Comparison of ENCODE assay signal across 19 cellular contexts in the genomic region with DNA sequence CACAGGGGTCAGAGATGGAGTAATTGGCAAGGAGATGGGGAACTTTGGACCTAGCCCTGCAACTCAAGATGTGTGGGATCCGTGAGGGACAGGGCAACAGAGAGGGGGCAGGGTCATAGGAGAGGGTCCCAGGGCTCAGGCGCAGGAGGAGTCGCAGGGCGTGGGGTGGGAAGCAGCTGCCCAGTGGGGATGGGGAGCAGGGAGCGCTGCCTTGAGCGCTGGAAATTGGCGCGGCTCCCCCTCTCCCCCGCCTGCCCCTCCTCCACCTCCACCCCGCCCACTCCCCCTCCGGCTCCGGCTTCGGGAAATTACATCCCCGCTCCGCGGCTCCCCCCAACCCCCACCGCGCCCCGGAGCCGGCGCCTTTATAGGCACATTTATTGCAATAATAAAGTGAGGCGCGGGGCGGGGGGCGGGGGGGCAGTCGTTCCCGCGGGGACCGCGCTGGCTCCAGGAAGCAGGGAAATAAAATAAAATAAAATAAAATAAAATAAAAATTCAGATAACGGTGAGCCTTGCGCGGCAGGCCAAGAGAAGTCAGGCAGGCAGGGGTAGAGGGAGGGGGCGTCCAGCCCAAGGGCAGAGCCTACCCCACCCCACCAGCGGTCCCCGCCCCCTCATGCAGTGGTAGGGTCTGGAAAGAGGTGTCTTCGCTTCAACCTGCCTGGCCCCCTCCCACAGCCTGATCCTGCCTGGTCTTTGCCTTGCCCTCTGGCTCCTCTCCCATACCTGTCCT. TPM values are rescaled to one million over a fixed set of nuclear protein-coding genes. Genes with fewer than 3 reads are reported as not detected.
DNase-seq lines count a peak whose midpoint lies in the region; ATAC-seq, FAIRE-seq and TF ChIP-seq lines count a peak whose summit lies in the region.
"Had no signal": no experiment of that assay in that cellular context is flagged by ENCODE, and none has a peak within 500 bp of the region (broad histone marks: within the 10 kb centered on the region; RNA-seq: fewer than 3 reads in every experiment).

No MANE protein-coding gene starts in this region.

- no peaks in the 10 kb centered on the region for H3K79me2 ChIP-seq in GM23338 (replicated peaks; ENCODE audit: insufficient read depth)

- H3K4me1 ChIP-seq in GM23338 (ENCODE audit: insufficient read depth), result peaks cover 54% of the 10 kb centered on the region
- no peaks in the 10 kb centered on the region for H3K4me1 ChIP-seq in small intestine (ENCODE audit: control insufficient read depth in 2 of 2, insufficient read depth in 1 of 2, low read depth in 1 of 2, low read length in 1 of 2)

- H3K36me3 ChIP-seq in GM23338 (ENCODE audit: insufficient read depth) (no peaks in the 10 kb centered on the region), small intestine (ENCODE audit: control insufficient read depth in 2 of 2, insufficient read depth in 2 of 2, low read length in 2 of 2) (no peaks in the 10 kb centered on the region)

- H3K9me2 ChIP-seq in GM23338 (ENCODE audit: insufficient read depth), result no peaks in the 10 kb centered on the region

- ATAC-seq in GM23338, result no peak
- no peak for ATAC-seq in HG03175 (IDR thresholded peaks at IDR 0.05; ENCODE audit: unreplicated experiment)
- ATAC-seq: left cardiac atrium; naive thymus-derived CD8-positive, alpha-beta T cell had no signal

- H3K4me3 ChIP-seq in GM23338 (peak overlapping the region; percentile 43), small intestine (ENCODE audit: low read depth in 1 of 2, low read length in 2 of 2) (no peak overlapping the region)
- H3K4me3 ChIP-seq: coronary artery had no signal

- H3K27ac ChIP-seq in GM23338 (ENCODE audit: low read depth) (no peak overlapping the region), small intestine (ENCODE audit: low read depth in 1 of 2, low read length in 1 of 2) (no peak overlapping the region)
- H3K27ac ChIP-seq: C4-2B, coronary artery had no signal

- H3K27me3 Mint-ChIP-seq in GM23338 (ENCODE audit: insufficient read depth, low read depth, poor library complexity) (peaks cover 92% of the 10 kb centered on the region), glutamatergic neuron (ENCODE audit: unreplicated experiment) (peaks cover 48% of the 10 kb centered on the region), neural crest cell (ENCODE audit: low read depth) (peaks cover 91% of the 10 kb centered on the region)

- H3K36me3 Mint-ChIP-seq in GM23338 (ENCODE audit: low read depth), result no peaks in the 10 kb centered on the region; the same call in 2 of the 3 replicates
- no peaks in the 10 kb centered on the region for H3K36me3 Mint-ChIP-seq in glutamatergic neuron (ENCODE audit: unreplicated experiment)
- no peaks in the 10 kb centered on the region for H3K36me3 Mint-ChIP-seq in neural crest cell (ENCODE audit: low read depth)

- H3K4me2 ChIP-seq in GM23338, result peak overlapping the region; percentile 76

- H3K27ac Mint-ChIP-seq in GM23338, result no peak overlapping the region
- H3K27ac Mint-ChIP-seq in glutamatergic neuron (ENCODE audit: unreplicated experiment), result peak overlapping the region; percentile 3
- H3K27ac Mint-ChIP-seq in neural crest cell (ENCODE audit: unreplicated experiment), result no peak overlapping the region
- H3K27ac Mint-ChIP-seq: HFFc6; T-helper 2 cell treated with Interferon-gamma antibody and Interleukin-4, amounts not matched to agents 5 μg/mL and 100 μg/mL, for 36 hours had no signal

- WGBS in small intestine, 3 donors, result 2 to 4% (median 3%) methylated on average over 35 to 37 of the region's 37 CpGs

- H4K20me1 ChIP-seq in GM23338 (replicated peaks; ENCODE audit: insufficient read depth), result peaks cover 7% of the 10 kb centered on the region; the same call in 1 of the 2 replicates

- TF ChIP-seq CTCF in GM23338 (conservative IDR thresholded peaks at IDR 0.05; ENCODE audit: low read depth in 2 of 2), result no peak
- TF ChIP-seq CTCF in glutamatergic neuron (IDR thresholded peaks at IDR 0.05; ENCODE audit: partially characterized antibody, unreplicated experiment), result no peak
- no peak for TF ChIP-seq CTCF in neural crest cell (conservative IDR thresholded peaks at IDR 0.05)

- DNase-seq in GM23338 (ENCODE audit: low spot score), result peak; percentile 44
- DNase-seq in NCI-H2227 (lab: John Stamatoyannopoulos, UW; ENCODE audit: unreplicated experiment), result peak; percentile 14
- no peak for DNase-seq in glutamatergic neuron
- no peak for DNase-seq in neural crest cell (ENCODE audit: low read depth, low spot score)
- DNase-seq in Ammon's horn (ENCODE audit: low spot score), result no peak
- DNase-seq in small intestine, result no peak
- DNase-seq: activated CD8-positive, alpha-beta memory T cell treated with anti-CD3 and anti-CD28 coated beads, Interleukin-2, amount 50 U/mL, for 4 hours; activated effector memory CD4-positive, alpha-beta T cell treated with Interleukin-2 at 50 U/mL for 16 hours; HFFc6; left cardiac atrium; MV-4-11; naive thymus-derived CD8-positive, alpha-beta T cell; NCI-H1930; NCI-H446 had no signal

- H3K4me1 Mint-ChIP-seq in GM23338 (peaks cover 65% of the 10 kb centered on the region), glutamatergic neuron (ENCODE audit: low read depth, unreplicated experiment) (peaks cover 50% of the 10 kb centered on the region), neural crest cell (peaks cover 51% of the 10 kb centered on the region)

- no peak for FAIRE-seq in small intestine (lab: Jason Lieb, UNC)
- FAIRE-seq: G401.6 had no signal

- H3K4me3 Mint-ChIP-seq in GM23338, result peak overlapping the region; percentile 66
- H3K4me3 Mint-ChIP-seq in glutamatergic neuron (ENCODE audit: unreplicated experiment), result peak overlapping the region; percentile 92
- peak overlapping the region; percentile 47 for H3K4me3 Mint-ChIP-seq in neural crest cell
- H3K4me3 Mint-ChIP-seq: HFFc6; T-helper 2 cell treated with Interferon-gamma antibody and Interleukin-4, amounts not matched to agents 5 μg/mL and 100 μg/mL, for 36 hours had no signal

- H3K27me3 ChIP-seq in GM23338 (ENCODE audit: insufficient read depth) (peaks cover 99% of the 10 kb centered on the region), small intestine (ENCODE audit: control insufficient read depth in 2 of 2, insufficient read depth in 2 of 2, low read length in 2 of 2) (peaks cover 0 to 76% of the 10 kb centered on the region in 2 donors)

- peaks cover 3% of the 10 kb centered on the region; the same call in 2 of the 3 replicates for H3K9me3 Mint-ChIP-seq in GM23338
- H3K9me3 Mint-ChIP-seq in glutamatergic neuron (ENCODE audit: unreplicated experiment), result peaks cover 26% of the 10 kb centered on the region
- no peaks in the 10 kb centered on the region for H3K9me3 Mint-ChIP-seq in neural crest cell
- H3K9me3 Mint-ChIP-seq: HFFc6; naive thymus-derived CD8-positive, alpha-beta T cell; T-helper 2 cell treated with Interferon-gamma antibody and Interleukin-4, amounts not matched to agents 5 μg/mL and 100 μg/mL, for 36 hours had no signal

- 0 out of 2 replicates have a peak, but pooled peaks cover 23% of the 10 kb centered on the region for H3F3A ChIP-seq in GM23338 (replicated peaks; ENCODE audit: low read depth)

- H3K9me3 ChIP-seq in small intestine (ENCODE audit: control insufficient read depth, low read depth), result no peaks in the 10 kb centered on the region

- H2AFZ ChIP-seq in GM23338, result no peak overlapping the region

TF ChIP-seq in GM23338, 12 proteins besides CTCF, POLR2A, EP300 and RAD21 (continues in another document):
- TF ChIP-seq, protein P1, sequence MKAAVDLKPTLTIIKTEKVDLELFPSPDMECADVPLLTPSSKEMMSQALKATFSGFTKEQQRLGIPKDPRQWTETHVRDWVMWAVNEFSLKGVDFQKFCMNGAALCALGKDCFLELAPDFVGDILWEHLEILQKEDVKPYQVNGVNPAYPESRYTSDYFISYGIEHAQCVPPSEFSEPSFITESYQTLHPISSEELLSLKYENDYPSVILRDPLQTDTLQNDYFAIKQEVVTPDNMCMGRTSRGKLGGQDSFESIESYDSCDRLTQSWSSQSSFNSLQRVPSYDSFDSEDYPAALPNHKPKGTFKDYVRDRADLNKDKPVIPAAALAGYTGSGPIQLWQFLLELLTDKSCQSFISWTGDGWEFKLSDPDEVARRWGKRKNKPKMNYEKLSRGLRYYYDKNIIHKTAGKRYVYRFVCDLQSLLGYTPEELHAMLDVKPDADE (IDR thresholded peaks at IDR 0.05), result no peak
- TF ChIP-seq EZH2 (IDR thresholded peaks at IDR 0.05; ENCODE audit: low read depth, unreplicated experiment) (no peak), STAT1 (IDR thresholded peaks at IDR 0.05; ENCODE audit: unreplicated experiment) (no peak)

RNA-seq across cellular contexts. Expression of gene NXPH4, which starts 3.6 kb away (rescaled TPM):
- total RNA-seq in GM23338 (2014; rRNA removed; shearing (Covaris generic)), result 1.5 and 4.5 TPM in 2 replicates
- polyA plus RNA-seq in GM23338 (2016; fragmentation: Nextera tagmentation; extraction: Ambion mirVana) (0.89 and 1.1 TPM in 2 replicates), small intestine (under 1 TPM in 1 of 3 donors, not detected in 2; 0.10 TPM)
- total RNA-seq in glutamatergic neuron (ENCODE audit: unreplicated experiment) (10.5 TPM), neural crest cell (0.71 and 0.91 TPM in 2 replicates)
- polyA plus RNA-seq: naive thymus-derived CD8-positive, alpha-beta T cell had no signal

RNA-seq across cellular contexts. Expression of gene SHMT2, which starts 9.3 kb away (rescaled TPM):
- 363 and 387 TPM in 2 replicates for total RNA-seq in GM23338 (2014; rRNA removed; shearing (Covaris generic))
- polyA plus RNA-seq in GM23338 (2016; fragmentation: Nextera tagmentation; extraction: Ambion mirVana) (125 and 131 TPM in 2 replicates), small intestine (100 to 1,000 TPM in 1 of 3 donors, 10 to 100 TPM in 2; 22.8 to 150 (median 35.1) TPM)
- total RNA-seq in glutamatergic neuron (ENCODE audit: unreplicated experiment) (165 TPM), neural crest cell (225 and 230 TPM in 2 replicates)

RNA-seq across cellular contexts. Expression of gene STAC3, which starts 30.8 kb away (rescaled TPM):
- 1.2 and 3.0 TPM in 2 replicates for total RNA-seq in GM23338 (2014; rRNA removed; shearing (Covaris generic))
- 0.48 and 0.59 TPM in 2 replicates for polyA plus RNA-seq in GM23338 (2016; fragmentation: Nextera tagmentation; extraction: Ambion mirVana)
- total RNA-seq in glutamatergic neuron (ENCODE audit: unreplicated experiment), result 12.1 TPM
- 3.8 and 4.1 TPM in 2 replicates for total RNA-seq in neural crest cell
- polyA plus RNA-seq in small intestine, result 1 to 10 TPM; 1.1 to 3.5 (median 3.2) TPM
- polyA plus RNA-seq: naive thymus-derived CD8-positive, alpha-beta T cell had no signal

Comparison
In these comparisons a context has a peak if more than half of its experiments do, and no peak if none do; other contexts are left out.
1. DNase-seq: peak in GM23338 (single experiment) and NCI-H2227 (single experiment); none in glutamatergic neuron (single experiment), neural crest cell (single experiment), Ammon's horn (single experiment) and small intestine (single experiment).
2. Peak in every context shown above with its lines, with median percentiles within 50 percentile points of each other: H3K4me3 Mint-ChIP-seq.